In the genomic region with DNA sequence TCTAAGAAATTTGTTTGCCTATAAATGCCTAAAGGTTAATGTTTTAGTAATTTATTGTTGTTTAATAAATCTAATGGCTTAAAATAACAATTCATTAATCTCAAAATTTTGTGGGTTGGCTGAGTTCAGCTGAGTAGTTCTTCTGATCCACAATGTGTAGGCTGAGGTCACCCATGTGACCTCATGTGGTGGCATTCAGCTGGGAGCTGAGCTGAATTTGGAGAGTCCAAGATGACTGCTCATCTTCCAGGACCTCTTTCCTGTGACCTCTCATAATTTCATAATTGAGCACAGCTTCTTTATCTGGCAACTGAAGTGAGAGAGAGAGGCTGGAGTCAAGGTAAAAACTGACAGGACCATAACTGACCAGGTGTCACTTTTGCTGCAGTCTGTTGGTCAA, we compare ENCODE assay signal across 19 cellular contexts.
A peak's percentile ranks its signal among the peaks of the same experiment; 100 is the strongest.
DNase-seq lines count a peak whose midpoint lies in the region; ATAC-seq, FAIRE-seq and TF ChIP-seq lines count a peak whose summit lies in the region.
"Had no signal": no experiment of that assay in that cellular context is flagged by ENCODE, and none has a peak within 500 bp of the region (broad histone marks: within the 10 kb centered on the region; RNA-seq: fewer than 3 reads in every experiment).

No MANE protein-coding gene starts in this region.

- no peaks in the 10 kb centered on the region for H3K27me3 ChIP-seq in esophagus muscularis mucosa
- H3K27me3 ChIP-seq: BLaER1 had no signal

- FAIRE-seq in GM12892 (lab: Jason Lieb, UNC): no peak
- FAIRE-seq: A549, GM12878, HepG2, HTR-8/SVneo had no signal

- intact Hi-C loops in esophagus muscularis mucosa (cut with DNase I): no loop called here

- DNase-seq in GM03348 (ENCODE audit: low spot score) (peak; percentile 52), LHCN-M2 (ENCODE audit: low read depth) (peak; percentile 1), esophagus muscularis mucosa (ENCODE audit: extremely low spot score) (peak; percentile 79), GM12892 (ENCODE audit: insufficient read length) (no peak)
- no peak for DNase-seq in stimulated activated CD4-positive, alpha-beta T cell treated with anti-CD3 and anti-CD28 coated beads, Interleukin-15, amount 100 ng/mL, for 24 hours
- DNase-seq: AML-193; Caco-2; CD8-positive, alpha-beta memory T cell; DND-41; GOT3; H9; Karpas-422 had no signal

- peaks cover 0 to 9% (median 7%) of the 10 kb centered on the region in 4 donors for H3K4me1 ChIP-seq in esophagus muscularis mucosa
- H3K4me1 ChIP-seq: A549, BLaER1, Caco-2 had no signal

- no peak overlapping the region for H3K4me3 ChIP-seq in esophagus muscularis mucosa
- H3K4me3 ChIP-seq: A549, BLaER1, GM12878 had no signal

- TF ChIP-seq EP300 in esophagus muscularis mucosa (IDR thresholded peaks at IDR 0.05): no peak

- no peaks in the 10 kb centered on the region for H3K36me3 ChIP-seq in esophagus muscularis mucosa
- H3K36me3 ChIP-seq: BLaER1 had no signal

- no peak for TF ChIP-seq CTCF in esophagus muscularis mucosa (IDR thresholded peaks at IDR 0.05)

- H3K9me3 ChIP-seq in esophagus muscularis mucosa: no peaks in the 10 kb centered on the region
- H3K9me3 ChIP-seq: A549, BLaER1, Caco-2 had no signal

- TF ChIP-seq POLR2A in esophagus muscularis mucosa (IDR thresholded peaks at IDR 0.05; ENCODE audit: low read depth): no peak
- TF ChIP-seq POLR2A in GM12892 (IDR thresholded peaks at IDR 0.05; ENCODE audit: low read depth, low read length): no peak

- ATAC-seq in HG03439 (IDR thresholded peaks at IDR 0.05; ENCODE audit: unreplicated experiment) (no peak), GM19035 (IDR thresholded peaks at IDR 0.05; ENCODE audit: unreplicated experiment) (no peak)
- ATAC-seq: A549, GM12878, HepG2 had no signal

- no peak overlapping the region for H3K27ac ChIP-seq in esophagus muscularis mucosa (replicated peaks in 1 of 4)
- H3K27ac ChIP-seq: A549, BLaER1 had no signal

Comparison
In these comparisons a context has a peak if more than half of its experiments do, and no peak if none do; other contexts are left out.
1. DNase-seq: peak in GM03348 (single experiment), LHCN-M2 (single experiment) and esophagus muscularis mucosa (single experiment); none in stimulated activated CD4-positive, alpha-beta T cell treated with anti-CD3 and anti-CD28 coated beads, Interleukin-15, amount 100 ng/mL, for 24 hours (single experiment) and GM12892 (single experiment).